Comparison of ENCODE assay signal across 8 cellular contexts in genomic region chr12:49903700-49904423, GRCh38. TPM values are rescaled to one million over a fixed set of nuclear protein-coding genes. Genes with fewer than 3 reads are reported as not detected.
DNase-seq lines count a peak whose midpoint lies in the region; ATAC-seq, FAIRE-seq and TF ChIP-seq lines count a peak whose summit lies in the region.

FAIM2 (minus strand) TSS chr12:49903900; CDS start chr12:49903792, 108 bp downstream.

- no peak for TF ChIP-seq CTCF in K562 (IDR thresholded peaks at IDR 0.05 in 2 of 3, conservative IDR thresholded peaks at IDR 0.05 in 1 of 3; ENCODE audit: insufficient read depth in 2 of 3, low read depth in 1 of 3, low read length in 3 of 3)

- no peaks in the 10 kb centered on the region for H3K79me2 ChIP-seq in K562 (ENCODE audit: control insufficient read depth, insufficient read depth, low read length)

- TF ChIP-seq POLR2A in K562 (conservative IDR thresholded peaks at IDR 0.05), result no peak

- H3K9ac ChIP-seq in HUES48 (ENCODE audit: low read depth, low read length) (no peak within 1 kb of the TSS), K562 (ENCODE audit: insufficient read depth in 1 of 2, low read depth in 2 of 2, low read length in 2 of 2) (no peak within 1 kb of the TSS; a peak in 1 of 4 replicates)

- H3K9me3 ChIP-seq in HUES48 (ENCODE audit: control insufficient read depth, insufficient read depth, low read length), result no peaks in the 10 kb centered on the region
- H3K9me3 ChIP-seq in K562 (replicated peaks; ENCODE audit: control insufficient read depth, insufficient read depth, low read depth, low read length), result no peaks in the 10 kb centered on the region

- peaks cover 26% of the 10 kb centered on the region for H3K27me3 Mint-ChIP-seq in T-helper 1 cell treated with Interleukin-12 subunit alpha and Interleukin-12 subunit beta and Interleukin-4 antibody, amounts not matched to agents 30 μg/mL and 1 μg/mL, for 36 hours (ENCODE audit: low read depth)

- POLR2A ChIA-PET in K562 (lab: Yijun Ruan, JAX), result interaction anchor here (0.6 to 0.7 kb wide), 2 partner anchors 10 to 34 kb away, joined by 3 read pairs; no protein-coding TSS in a partner anchor

- H2AFZ ChIP-seq in K562 (ENCODE audit: low read depth, low read length), result no peak within 1 kb of the TSS

- H3K27ac ChIP-seq in HUES48 (ENCODE audit: low read depth, low read length), result no peak within 1 kb of the TSS
- H3K27ac ChIP-seq in K562 (ENCODE audit: extremely low read depth, low read depth, low read length), result no peak within 1 kb of the TSS

- no peak for TF ChIP-seq EP300 in K562 (IDR thresholded peaks at IDR 0.05; ENCODE audit: low read length)

- FAIRE-seq in K562 (lab: Jason Lieb, UNC), result no peak

- H3K4me1 Mint-ChIP-seq in T-helper 1 cell treated with Interleukin-12 subunit alpha and Interleukin-12 subunit beta and Interleukin-4 antibody, amounts not matched to agents 30 μg/mL and 1 μg/mL, for 36 hours (ENCODE audit: low read depth), result peaks cover 7% of the 10 kb centered on the region

- H3K4me2 ChIP-seq in K562 (ENCODE audit: insufficient read depth, low read length), result no peak within 1 kb of the TSS

- intact Hi-C loops in K562 (cut with micrococcal nuclease), result no loop called here

- H3K27me3 ChIP-seq in HUES48 (ENCODE audit: control insufficient read depth, insufficient read depth, low read length) (peaks cover 26% of the 10 kb centered on the region), K562 (ENCODE audit: control insufficient read depth in 2 of 2, insufficient read depth in 2 of 2, low read length in 2 of 2) (peaks cover 4 to 17% of the 10 kb centered on the region in 2 experiments; a peak in 3 of 5 replicates)

- H3K4me1 ChIP-seq in HUES48 (ENCODE audit: control insufficient read depth, insufficient read depth, low read length), result peaks cover 10% of the 10 kb centered on the region
- peaks cover 19 to 26% of the 10 kb centered on the region in 2 experiments for H3K4me1 ChIP-seq in K562 (replicated peaks in 1 of 2; ENCODE audit: control insufficient read depth in 2 of 2, insufficient read depth in 2 of 2, low read length in 2 of 2)

- H3K9me3 Mint-ChIP-seq in T-helper 1 cell treated with Interleukin-12 subunit alpha and Interleukin-12 subunit beta and Interleukin-4 antibody, amounts not matched to agents 30 μg/mL and 1 μg/mL, for 36 hours, result no peaks in the 10 kb centered on the region

- no peaks in the 10 kb centered on the region for H3K9me1 ChIP-seq in K562 (ENCODE audit: control insufficient read depth, insufficient read depth, low read length)

- peak within 1 kb of the TSS; percentile 79 for H3K4me3 Mint-ChIP-seq in T-helper 1 cell treated with Interleukin-12 subunit alpha and Interleukin-12 subunit beta and Interleukin-4 antibody, amounts not matched to agents 30 μg/mL and 1 μg/mL, for 36 hours

- TF ChIP-seq RAD21 in K562 (CRISPR knock-in tag; conservative IDR thresholded peaks at IDR 0.05 in 1 of 2, IDR thresholded peaks at IDR 0.05 in 1 of 2), result no peak

- CTCF ChIA-PET in K562 (lab: Yijun Ruan, JAX; ENCODE audit: low intra/inter-chr PET ratio), result no interaction called here

- H3K4me3 ChIP-seq in HUES48 (ENCODE audit: low read depth, low read length) (peak within 1 kb of the TSS; percentile 54), K562 (no peak within 1 kb of the TSS)

- no peaks in the 10 kb centered on the region for H3K36me3 Mint-ChIP-seq in T-helper 1 cell treated with Interleukin-12 subunit alpha and Interleukin-12 subunit beta and Interleukin-4 antibody, amounts not matched to agents 30 μg/mL and 1 μg/mL, for 36 hours (ENCODE audit: low read depth)

- H3K36me3 ChIP-seq in HUES48 (ENCODE audit: control insufficient read depth, insufficient read depth, low read length) (no peaks in the 10 kb centered on the region), K562 (ENCODE audit: control insufficient read depth, insufficient read depth, low read length) (no peaks in the 10 kb centered on the region)

- no peaks in the 10 kb centered on the region for H4K20me1 ChIP-seq in K562 (replicated peaks; ENCODE audit: control insufficient read depth, insufficient read depth, low read length)

- DNase-seq in K562 (ENCODE audit: extremely low read depth in 1 of 4, low spot score in 3 of 4) (peak in 2 of 4 experiments; percentile 72 to 73), iPS-NIHi7 (ENCODE audit: extremely low spot score) (peak; percentile 35)
- DNase-seq in stimulated activated CD4-positive, alpha-beta T cell treated with anti-CD3 and anti-CD28 coated beads, Interleukin-2, amount 100 ng/mL, for 24 hours, result peak; percentile 43 to 58

- in situ Hi-C loops in K562 (cut with MboI), result no loop called here

- H3K27ac Mint-ChIP-seq in T-helper 1 cell treated with Interleukin-12 subunit alpha and Interleukin-12 subunit beta and Interleukin-4 antibody, amounts not matched to agents 30 μg/mL and 1 μg/mL, for 36 hours, result peak within 1 kb of the TSS; percentile 55

- WGBS in K562 (ENCODE audit: insufficient coverage, low coverage, missing lambda C conversion rate), result 54% methylated on average over 6 of the region's 56 CpGs

- no TSS peak for BruUV-seq in K562 (replicated peaks; lab: Mats Ljungman, UMichigan)

- no peak for ATAC-seq in K562
- ATAC-seq in HG02798 (IDR thresholded peaks at IDR 0.05; ENCODE audit: poor library complexity, unreplicated experiment), result no peak
- ATAC-seq in HG03139 (IDR thresholded peaks at IDR 0.05; ENCODE audit: unreplicated experiment), result no peak
- ATAC-seq in HG02981 (IDR thresholded peaks at IDR 0.05; ENCODE audit: unreplicated experiment), result no peak

TF ChIP-seq in K562, 482 proteins besides CTCF, POLR2A, EP300 and RAD21 (continues in another document):
- TF ChIP-seq HOXB6 (CRISPR knock-in tag; IDR thresholded peaks at IDR 0.05; ENCODE audit: borderline replicate concordance) (no peak), ZNF282 (CRISPR knock-in tag; IDR thresholded peaks at IDR 0.05) (no peak), MEF2D (tag; conservative IDR thresholded peaks at IDR 0.05; ENCODE audit: low read depth) (no peak), XRCC4 (IDR thresholded peaks at IDR 0.05; ENCODE audit: extremely low read depth, insufficient read depth, insufficient read length) (no peak), ZSCAN32 (CRISPR knock-in tag; IDR thresholded peaks at IDR 0.05) (no peak), KLF16 (IDR thresholded peaks at IDR 0.05) (no peak), CTBP1 (IDR thresholded peaks at IDR 0.05; ENCODE audit: borderline replicate concordance) (peak; percentile 90), SAP30 (IDR thresholded peaks at IDR 0.05; ENCODE audit: borderline replicate concordance, insufficient read depth, low read depth, low read length, poor library complexity, severe bottlenecking) (no peak), GTF3C2 (IDR thresholded peaks at IDR 0.05; ENCODE audit: borderline replicate concordance, extremely low read depth, insufficient read length) (no peak), E2F1 (CRISPR knock-in tag; IDR thresholded peaks at IDR 0.05) (no peak), JUND (IDR thresholded peaks at IDR 0.05; ENCODE audit: borderline replicate concordance, low read depth, low read length) (no peak), JUND (tag; IDR thresholded peaks at IDR 0.05; ENCODE audit: borderline replicate concordance, low read depth, low read length) (no peak)

RNA-seq across cellular contexts. Expression of gene FAIM2, which starts in this region (rescaled TPM):
- total RNA-seq in K562 (2011; cell fraction: chromatin; rRNA removed; ENCODE audit: low replicate concordance), result not detected in 2 replicates
- total RNA-seq in K562 (2011; cell fraction: nucleolus; rRNA removed), result not detected in 2 replicates
- 0.15 TPM in 1 of 2 replicates, not detected in the other for total RNA-seq in K562 (2011; cell fraction: nucleoplasm; rRNA removed)
- total RNA-seq in K562 (2014; rRNA removed) (not detected in 2 replicates), K562 (2014; rRNA removed; fragmentation: Illumina TruSeq; extraction: Trizol) (not detected in 2 replicates), K562 (2015; rRNA removed; fragmentation: Illumina TruSeq; extraction: Trizol) (not detected in 2 replicates), K562 (2021) (not detected in 2 replicates)
- polyA plus RNA-seq in K562 (2011; rRNA removed) (not detected in 2 replicates), K562 (2014; fragmentation: Illumina TruSeq; extraction: Trizol) (not detected in 2 replicates), K562 (2014; fragmentation: Nextera tagmentation; extraction: Ambion mirVana) (under 1 TPM in 1 of 2 experiments, not detected in 1; 0.10 TPM), K562 (2014; rRNA removed) (0.01 TPM in 1 of 2 replicates, not detected in the other)
- 0.07 and 0.76 TPM in 2 replicates for polyA plus RNA-seq in K562 (2011; cell fraction: cytosol; rRNA removed)
- polyA plus RNA-seq in K562 (2011; cell fraction: nucleus; rRNA removed), result not detected in 2 replicates
- polyA plus RNA-seq in K562 (2012), result 0.09 and 0.17 TPM in 2 replicates
- polyA minus RNA-seq in K562 (2011; rRNA and poly(A)+ RNA removed), result not detected in 2 replicates
- not detected in 2 replicates for polyA minus RNA-seq in K562 (2011; cell fraction: cytosol; rRNA and poly(A)+ RNA removed)
- not detected in 2 replicates for polyA minus RNA-seq in K562 (2011; cell fraction: nucleus; rRNA and poly(A)+ RNA removed)
